8 cellular contexts compared by ENCODE assay signal in the genomic region with DNA sequence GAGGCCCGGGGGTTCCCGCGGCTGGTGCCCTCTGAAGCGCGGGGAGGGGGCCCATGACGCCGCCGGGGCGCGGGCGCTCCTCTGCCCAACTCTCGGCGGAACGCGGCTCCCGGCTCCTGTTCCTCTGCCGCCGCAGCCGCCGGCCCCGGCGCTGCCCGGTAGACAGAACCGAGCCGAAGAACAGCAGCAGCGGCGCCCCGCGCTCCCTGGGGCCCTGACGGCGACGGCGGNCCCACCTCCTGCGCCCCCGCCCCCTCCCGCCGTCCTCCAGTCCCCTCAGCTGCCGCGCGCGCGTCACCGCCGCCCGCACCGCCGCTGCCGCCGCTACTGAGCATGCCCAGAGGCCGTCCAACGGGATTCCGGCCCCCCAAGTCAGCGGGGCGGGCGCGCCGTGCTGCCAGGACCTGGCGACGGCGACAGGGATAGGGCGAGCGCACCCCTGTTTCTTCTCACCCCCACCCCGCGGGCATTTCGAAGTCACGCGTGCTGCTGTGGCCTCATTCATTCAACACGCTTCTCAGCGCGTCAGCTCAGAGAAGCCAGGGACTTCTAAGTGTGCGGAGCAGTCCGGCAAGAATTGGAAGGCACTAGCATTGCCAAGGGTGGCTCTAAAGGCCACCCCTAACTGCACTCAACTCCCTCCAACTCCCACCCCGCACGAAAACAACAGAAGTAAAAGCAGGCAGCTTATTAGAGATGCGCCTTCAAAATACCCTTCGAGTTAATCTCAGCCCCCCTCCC.
DNase-seq lines count a peak whose midpoint lies in the region; ATAC-seq and TF ChIP-seq lines count a peak whose summit lies in the region.

A gene (minus strand): TSS at position 182 of the 741 bp plus-strand sequence. CDS start 283 bp downstream, outside the sequence.

- TF ChIP-seq POLR2A in erythroblast (IDR thresholded peaks at IDR 0.05; ENCODE audit: low read length) = peak; percentile 56

- ATAC-seq in GM21447 (IDR thresholded peaks at IDR 0.05; ENCODE audit: unreplicated experiment) = peak; percentile 52

- H3K27ac ChIP-seq in HUES6 (ENCODE audit: low read depth, low read length) (no peak within 1 kb of the TSS; the same call in 1 of the 2 replicates), muscle layer of colon (ENCODE audit: low read depth, low read length) (peak within 1 kb of the TSS; percentile 95)

- H3K27me3 ChIP-seq in HUES6 (ENCODE audit: control insufficient read depth, insufficient read depth, low read length) (no peaks in the 10 kb centered on the region), muscle layer of colon (ENCODE audit: control insufficient read depth in 1 of 2, insufficient read depth in 2 of 2, low read length in 2 of 2) (no peaks in the 10 kb centered on the region)

- H3K4me3 ChIP-seq in HUES6 (ENCODE audit: low read depth, low read length) = peak within 1 kb of the TSS; percentile 76
- H3K4me3 ChIP-seq in muscle layer of colon (ENCODE audit: low read depth in 1 of 2, low read length in 2 of 2) = peak within 1 kb of the TSS; percentile 67 to 88

- H3K4me1 ChIP-seq in HUES6 (ENCODE audit: control insufficient read depth, insufficient read depth, low read length) = peaks cover 27% of the 10 kb centered on the region
- peaks cover 15% of the 10 kb centered on the region for H3K4me1 ChIP-seq in muscle layer of colon (ENCODE audit: insufficient read depth, low read length)

- H3K9ac ChIP-seq in HUES6 (ENCODE audit: low read length) (peak within 1 kb of the TSS; percentile 77), muscle layer of colon (ENCODE audit: low read length) (peak within 1 kb of the TSS; percentile 89)

- H3K36me3 ChIP-seq in HUES6 (ENCODE audit: control insufficient read depth, insufficient read depth, low read length) = no peaks in the 10 kb centered on the region
- H3K36me3 ChIP-seq in muscle layer of colon (ENCODE audit: insufficient read depth, low read length) = no peaks in the 10 kb centered on the region

- H3K9me3 ChIP-seq in HUES6 (ENCODE audit: control insufficient read depth, insufficient read depth, low read depth, low read length) (no peaks in the 10 kb centered on the region), muscle layer of colon (ENCODE audit: low read length) (no peaks in the 10 kb centered on the region)

- DNase-seq in DMS 273 (lab: John Stamatoyannopoulos, UW; ENCODE audit: unreplicated experiment) = peak; percentile 91
- DNase-seq in OCI-M1 (lab: John Stamatoyannopoulos, UW) = peak; percentile 95
- peak; percentile 95 for DNase-seq in activated T-cell treated with anti-CD3 and anti-CD28 coated beads for 48 hours (ENCODE audit: low read depth)
- peak; percentile 95 to 97 for DNase-seq in erythroblast (lab: John Stamatoyannopoulos, UW)
- peak; percentile 91 for DNase-seq in stimulated activated CD8-positive, alpha-beta memory T cell treated with anti-CD3 and anti-CD28 coated beads, Interleukin-7, amount 100 ng/mL, for 24 hours (ENCODE audit: low read depth)
